In genomic region chr12:27112401-27112800, GRCh38 we compare ENCODE assay signal across 10 cellular contexts. TPM values are rescaled to one million over a fixed set of nuclear protein-coding genes. Genes with fewer than 3 reads are reported as not detected.
"Had no signal": no experiment of that assay in that cellular context is flagged by ENCODE, and none has a peak within 500 bp of the region (broad histone marks: within the 10 kb centered on the region; RNA-seq: fewer than 3 reads in every experiment).

No MANE protein-coding gene starts in this region.

RNA-seq across cellular contexts. Expression of gene C12orf71, which starts 30.0 kb away (rescaled TPM):
- total RNA-seq: activated CD8-positive, alpha-beta memory T cell treated with anti-CD3 and anti-CD28 coated beads for 36 hours; activated naive CD4-positive, alpha-beta T cell treated with anti-CD3 and anti-CD28 coated beads for 36 hours; activated T-helper 17 cell treated with anti-CD3 and anti-CD28 coated beads, Interleukin-2, amount 50 U/mL, for 72 hours; hepatocyte; lower lobe of right lung; mononuclear cell; naive thymus-derived CD4-positive, alpha-beta T cell; right atrium auricular region; T-helper 17 cell; thyroid gland had no signal
